1 cellular context compared by ENCODE assay signal in the genomic region with DNA sequence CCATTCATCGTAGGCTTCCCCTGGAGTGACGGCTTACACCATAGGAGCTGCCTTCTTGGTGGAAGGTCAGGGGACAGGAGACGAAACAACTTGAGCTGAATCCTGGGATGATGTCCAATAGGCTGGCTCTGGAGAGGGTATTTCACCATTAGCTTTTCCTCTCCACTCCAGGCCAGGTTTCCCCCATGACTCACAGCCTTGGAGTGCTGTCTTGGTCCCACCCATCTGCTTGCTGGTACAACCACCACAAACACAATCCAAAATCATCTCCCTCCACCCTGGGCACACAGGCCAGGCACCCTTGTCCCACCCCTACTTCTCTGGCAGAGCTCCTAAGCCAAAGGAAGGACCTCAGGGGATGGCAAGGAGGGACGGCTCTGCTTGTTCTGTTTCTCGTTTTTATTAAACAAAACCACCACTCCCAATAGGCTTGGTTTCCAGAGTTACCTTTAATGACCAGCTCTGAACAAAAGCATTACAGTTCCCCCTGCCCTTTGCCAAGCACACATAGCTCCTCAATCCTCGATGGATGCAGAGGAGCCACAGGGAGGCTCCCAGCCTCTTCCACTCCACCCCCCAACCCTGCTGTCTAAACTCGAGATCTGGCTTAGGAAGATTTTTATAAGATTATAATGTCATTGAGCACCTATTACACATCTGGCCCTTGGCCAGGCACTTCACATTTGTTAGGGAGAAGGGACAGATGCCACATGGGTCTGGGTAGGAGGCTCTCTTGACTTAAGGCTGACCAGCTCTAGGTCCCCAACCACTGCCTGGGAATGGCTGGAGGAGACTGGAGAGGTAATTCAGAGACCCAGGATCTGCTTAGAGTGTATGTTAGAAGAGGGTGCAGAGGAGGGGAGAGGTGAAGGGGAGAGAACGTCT.
TF ChIP-seq lines count a peak whose summit lies in the region.

No MANE protein-coding gene starts in this region.

TF ChIP-seq in endothelial cell of umbilical vein, 7 proteins besides CTCF, POLR2A, EP300 and RAD21 (continued from another document):
- TF ChIP-seq EZH2 (IDR thresholded peaks at IDR 0.05; ENCODE audit: borderline replicate concordance, low read depth, low read length, severe bottlenecking), result no peak
- TF ChIP-seq FOS (IDR thresholded peaks at IDR 0.05; ENCODE audit: borderline replicate concordance, insufficient read depth, low read length), result peak; percentile 78
- TF ChIP-seq POLR2AphosphoS5 (IDR thresholded peaks at IDR 0.05; ENCODE audit: insufficient read depth, low read depth, low read length), result peak; percentile 56
- no peak for TF ChIP-seq GATA2 (IDR thresholded peaks at IDR 0.05; ENCODE audit: insufficient read depth, insufficient read length, low read depth, low read length)
- TF ChIP-seq JUN (IDR thresholded peaks at IDR 0.05; ENCODE audit: borderline replicate concordance, insufficient read depth, insufficient read length, low read depth), result no peak
TF ChIP-seq in endothelial cell of umbilical vein: peak in this region for 3.
